Comparison of ENCODE assay signal across 8 cellular contexts in genomic region chr1:45543599-45544417, GRCh38. TPM values are rescaled to one million over a fixed set of nuclear protein-coding genes. Genes with fewer than 3 reads are reported as not detected.
A peak's percentile ranks its signal among the peaks of the same experiment; 100 is the strongest.
DNase-seq lines count a peak whose midpoint lies in the region; ATAC-seq and TF ChIP-seq lines count a peak whose summit lies in the region.

No MANE protein-coding gene starts in this region.

- H3K36me3 Mint-ChIP-seq in activated CD4-positive, alpha-beta memory T cell treated with anti-CD3 and anti-CD28 coated beads for 36 hours: no peaks in the 10 kb centered on the region

- no peaks in the 10 kb centered on the region for H4K20me1 ChIP-seq in fibroblast of lung (ENCODE audit: control insufficient read depth, extremely low read depth, insufficient read depth, low read length)

- no peak for TF ChIP-seq EP300 in esophagus muscularis mucosa (IDR thresholded peaks at IDR 0.05)

- no peak overlapping the region for H3K9ac ChIP-seq in fibroblast of lung (ENCODE audit: insufficient read depth, low read length)

- no peaks in the 10 kb centered on the region for H3K79me2 ChIP-seq in fibroblast of lung (ENCODE audit: control insufficient read depth, insufficient read depth, low read length)

- no peaks in the 10 kb centered on the region for H3K9me3 Mint-ChIP-seq in activated CD4-positive, alpha-beta memory T cell treated with anti-CD3 and anti-CD28 coated beads for 36 hours

- ATAC-seq in sciatic nerve: peak; percentile 87

- peak overlapping the region; percentile 54 for H2AFZ ChIP-seq in fibroblast of lung (ENCODE audit: low read length)

- H3K27ac ChIP-seq in fibroblast of lung (ENCODE audit: insufficient read depth, low read length) (no peak overlapping the region), esophagus muscularis mucosa (replicated peaks in 1 of 4) (peak overlapping the region in 1 of 4 donors; percentile 33)

- H3K27me3 ChIP-seq in fibroblast of lung (ENCODE audit: control insufficient read depth, insufficient read depth, low read length) (no peaks in the 10 kb centered on the region), esophagus muscularis mucosa (peaks cover 0 to 6% (median 0%) of the 10 kb centered on the region in 4 donors)

- TF ChIP-seq POLR2A in esophagus muscularis mucosa (IDR thresholded peaks at IDR 0.05; ENCODE audit: low read depth): no peak

- POLR2A ChIA-PET in activated CD4-positive, alpha-beta memory T cell treated with anti-CD3 and anti-CD28 coated beads for 36 hours (lab: Charles Lee): interaction anchor here (1.2 to 3.6 kb wide), 3 partner anchors 20 to 41 kb away, joined by 3 to 50 read pairs (median 9); partner anchors contain the start of gene PRDX1

- no peaks in the 10 kb centered on the region for H3K4me1 ChIP-seq in fibroblast of lung (ENCODE audit: control insufficient read depth, extremely low read depth, insufficient read depth, low read length)
- H3K4me1 ChIP-seq in esophagus muscularis mucosa: peaks cover 0 to 17% (median 8%) of the 10 kb centered on the region in 4 donors

- H3K4me3 ChIP-seq in GM08714 (ENCODE audit: low read length) (peak overlapping the region; percentile 4; the same call in 1 of the 2 replicates), fibroblast of lung (replicated peaks in 1 of 4; ENCODE audit: control extremely low read depth in 1 of 4, insufficient read depth in 1 of 4, low read depth in 3 of 4, low read length in 4 of 4) (no peak overlapping the region), esophagus muscularis mucosa (no peak overlapping the region)

- H3K36me3 ChIP-seq in fibroblast of lung (ENCODE audit: control insufficient read depth, insufficient read depth, low read length): no peaks in the 10 kb centered on the region
- H3K36me3 ChIP-seq in esophagus muscularis mucosa: no peaks in the 10 kb centered on the region

- H3K27me3 Mint-ChIP-seq in activated CD4-positive, alpha-beta memory T cell treated with anti-CD3 and anti-CD28 coated beads for 36 hours: no peaks in the 10 kb centered on the region

- 41% methylated on average over 8 of the region's 8 CpGs for WGBS in esophagus muscularis mucosa

- DNase-seq in KBM-7 (peak; percentile 97), fibroblast of lung (ENCODE audit: low read depth in 2 of 2) (peak in 1 of 2 donors; percentile 28), sciatic nerve (ENCODE audit: low spot score) (peak; percentile 64), NCI-H2107 treated with DMSO at 0.1 percent for 48 hours (lab: John Stamatoyannopoulos, UW; ENCODE audit: unreplicated experiment) (no peak), esophagus muscularis mucosa (ENCODE audit: extremely low spot score) (no peak), LoVo (ENCODE audit: low spot score) (no peak)
- DNase-seq in activated CD4-positive, alpha-beta memory T cell treated with anti-CD3 and anti-CD28 coated beads for 36 hours: peak; percentile 87

- intact Hi-C loops in activated CD4-positive, alpha-beta memory T cell treated with anti-CD3 and anti-CD28 coated beads for 36 hours (cut with micrococcal nuclease): loop anchor here (1.0 to 5.0 kb wide), 2 partner anchors 22 to 38 kb away; partner anchors contain the start of gene NASP
- intact Hi-C loops in sciatic nerve (cut with DNase I) (no loop called here), esophagus muscularis mucosa (cut with DNase I) (no loop called here)

- H3K4me2 ChIP-seq in fibroblast of lung (ENCODE audit: extremely low read depth, insufficient read depth, low read length): no peak overlapping the region

- TF ChIP-seq CTCF in fibroblast of lung (conservative IDR thresholded peaks at IDR 0.05 in 1 of 2, IDR thresholded peaks at IDR 0.05 in 1 of 2; ENCODE audit: low read depth in 1 of 2, low read length in 2 of 2) (no peak), esophagus muscularis mucosa (IDR thresholded peaks at IDR 0.05) (no peak)

- CTCF ChIA-PET in activated CD4-positive, alpha-beta memory T cell treated with anti-CD3 and anti-CD28 coated beads for 36 hours (lab: Charles Lee): interaction anchor here (0.9 to 2.6 kb wide), 8 partner anchors 22 to 111 kb away, joined by 3 to 18 read pairs (median 4); partner anchors contain the start of gene PRDX1

- H3K27ac Mint-ChIP-seq in activated CD4-positive, alpha-beta memory T cell treated with anti-CD3 and anti-CD28 coated beads for 36 hours: peak overlapping the region; percentile 60

- in situ Hi-C loops in KBM-7 (cut with MboI; ENCODE audit: low pct_unique_long_range_greater_than_20kb, low sequenced_read_pairs): no loop called here

- peak overlapping the region; percentile 10 for H3K4me3 Mint-ChIP-seq in activated CD4-positive, alpha-beta memory T cell treated with anti-CD3 and anti-CD28 coated beads for 36 hours

- H3K9me3 ChIP-seq in fibroblast of lung (ENCODE audit: control insufficient read depth, insufficient read depth, low read depth, low read length): no peaks in the 10 kb centered on the region
- no peaks in the 10 kb centered on the region for H3K9me3 ChIP-seq in esophagus muscularis mucosa

- H3K4me1 Mint-ChIP-seq in activated CD4-positive, alpha-beta memory T cell treated with anti-CD3 and anti-CD28 coated beads for 36 hours (ENCODE audit: low read depth): peaks cover 26% of the 10 kb centered on the region

RNA-seq across cellular contexts. Expression of gene AKR1A1, which starts 6.8 kb away (rescaled TPM):
- total RNA-seq in activated CD4-positive, alpha-beta memory T cell treated with anti-CD3 and anti-CD28 coated beads for 36 hours: 100 to 1,000 TPM; 184 TPM
- total RNA-seq in fibroblast of lung (110 and 123 TPM in 2 replicates), sciatic nerve (96.3 TPM), esophagus muscularis mucosa (10 to 100 TPM; 45.6 to 64.0 (median 51.0) TPM)
- 110 and 120 TPM in 2 replicates for polyA plus RNA-seq in fibroblast of lung
- 127 and 150 TPM in 2 replicates for polyA plus RNA-seq in fibroblast of lung (2012)
- polyA minus RNA-seq in fibroblast of lung (ENCODE audit: low replicate concordance): 136 and 170 TPM in 2 replicates

RNA-seq across cellular contexts. Expression of gene PRDX1, which starts 22.1 kb away (rescaled TPM):
- 100 to 1,000 TPM; 479 to 481 TPM for total RNA-seq in activated CD4-positive, alpha-beta memory T cell treated with anti-CD3 and anti-CD28 coated beads for 36 hours
- total RNA-seq in fibroblast of lung: 336 and 420 TPM in 2 replicates
- polyA plus RNA-seq in fibroblast of lung: 721 and 789 TPM in 2 replicates
- polyA plus RNA-seq in fibroblast of lung (2012): 731 and 776 TPM in 2 replicates
- 81.9 and 122 TPM in 2 replicates for polyA minus RNA-seq in fibroblast of lung (ENCODE audit: low replicate concordance)
- 330 TPM for total RNA-seq in sciatic nerve
- 100 to 1,000 TPM; 244 to 349 (median 321) TPM for total RNA-seq in esophagus muscularis mucosa

RNA-seq across cellular contexts. Expression of gene NASP, which starts 40.0 kb away (rescaled TPM):
- 100 to 1,000 TPM; 233 to 235 TPM for total RNA-seq in activated CD4-positive, alpha-beta memory T cell treated with anti-CD3 and anti-CD28 coated beads for 36 hours
- total RNA-seq in fibroblast of lung: 30.9 and 37.2 TPM in 2 replicates
- 54.1 and 86.1 TPM in 2 replicates for polyA plus RNA-seq in fibroblast of lung
- 53.7 and 90.6 TPM in 2 replicates for polyA plus RNA-seq in fibroblast of lung (2012)
- polyA minus RNA-seq in fibroblast of lung (ENCODE audit: low replicate concordance): 5.7 and 12.1 TPM in 2 replicates
- total RNA-seq in sciatic nerve: 66.8 TPM
- total RNA-seq in esophagus muscularis mucosa: 10 to 100 TPM; 51.4 to 60.6 (median 53.5) TPM

RNA-seq across cellular contexts. Expression of gene MMACHC, which starts 43.7 kb away (rescaled TPM):
- 1 to 10 TPM; 6.0 to 6.2 TPM for total RNA-seq in activated CD4-positive, alpha-beta memory T cell treated with anti-CD3 and anti-CD28 coated beads for 36 hours
- total RNA-seq in fibroblast of lung (2.3 and 2.6 TPM in 2 replicates), sciatic nerve (4.5 TPM), esophagus muscularis mucosa (1 to 10 TPM; 1.3 to 4.6 (median 3.3) TPM)
- polyA plus RNA-seq in fibroblast of lung: 4.2 and 5.9 TPM in 2 replicates
- polyA plus RNA-seq in fibroblast of lung (2012): 4.3 and 8.3 TPM in 2 replicates
- 16.9 and 28.9 TPM in 2 replicates for polyA minus RNA-seq in fibroblast of lung (ENCODE audit: low replicate concordance)

RNA-seq across cellular contexts. Expression of gene CCDC163, which starts 43.9 kb away (rescaled TPM):
- total RNA-seq in activated CD4-positive, alpha-beta memory T cell treated with anti-CD3 and anti-CD28 coated beads for 36 hours: 1 to 10 TPM; 5.1 to 5.7 TPM
- total RNA-seq in fibroblast of lung (1.0 and 1.2 TPM in 2 replicates), sciatic nerve (1.1 TPM), esophagus muscularis mucosa (1 to 10 TPM in 2 of 4 donors, under 1 TPM in 2; 0.50 to 1.3 (median 0.98) TPM)
- 0.85 and 1.6 TPM in 2 replicates for polyA plus RNA-seq in fibroblast of lung
- 0.83 and 1.0 TPM in 2 replicates for polyA plus RNA-seq in fibroblast of lung (2012)
- 3.4 TPM in 1 of 2 replicates, not detected in the other for polyA minus RNA-seq in fibroblast of lung (ENCODE audit: low replicate concordance)

Comparison
In these comparisons a context has a peak if more than half of its experiments do, and no peak if none do; other contexts are left out.
1. DNase-seq: peak in KBM-7 (single experiment), activated CD4-positive, alpha-beta memory T cell treated with anti-CD3 and anti-CD28 coated beads for 36 hours (single experiment) and sciatic nerve (single experiment); none in NCI-H2107 treated with DMSO at 0.1 percent for 48 hours (single experiment), esophagus muscularis mucosa (single experiment) and LoVo (single experiment).